ENCODE assay signal across 3 cellular contexts in the genomic region with DNA sequence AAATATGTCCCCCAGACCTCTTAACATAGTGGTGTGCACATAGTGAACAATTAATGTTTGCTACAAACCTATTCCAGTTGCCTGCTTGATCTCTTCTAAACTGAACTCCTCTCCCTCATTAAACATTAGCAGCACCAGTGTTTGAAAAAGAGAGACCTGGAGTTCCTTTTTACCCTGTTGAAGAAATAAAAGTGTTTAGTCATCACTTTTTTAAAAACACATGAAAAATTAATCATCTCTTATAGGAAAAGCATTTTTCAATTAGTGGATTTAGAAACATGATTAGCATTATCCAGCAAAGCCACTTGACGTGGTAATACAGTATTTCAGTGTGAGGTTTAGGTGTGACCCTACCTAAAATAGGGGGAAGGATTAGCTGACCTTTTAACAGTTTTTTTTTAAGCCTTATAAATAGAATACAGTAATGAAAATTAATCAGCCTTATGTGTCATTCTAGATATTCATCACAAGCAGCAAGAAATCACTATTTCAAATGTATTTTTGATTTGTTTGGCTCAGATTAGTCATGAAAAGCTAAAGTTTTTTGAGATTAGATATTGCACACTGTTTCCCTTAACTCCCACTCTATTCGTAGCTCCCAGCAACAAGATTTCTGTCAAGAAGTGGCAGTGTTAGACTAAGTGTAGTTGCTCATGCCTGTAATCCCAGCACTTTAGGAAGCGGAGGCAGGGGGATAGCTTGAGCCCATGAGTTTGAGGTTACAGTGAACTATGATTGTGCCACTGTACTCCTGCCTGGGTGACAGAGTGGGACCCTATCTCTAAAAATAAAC.
A peak's percentile ranks its signal among the peaks of the same experiment; 100 is the strongest.
TF ChIP-seq lines count a peak whose summit lies in the region.

No MANE protein-coding gene starts in this region.

TF ChIP-seq in IMR-90, 13 proteins besides CTCF, POLR2A, EP300 and RAD21:
- TF ChIP-seq CHD1 (IDR thresholded peaks at IDR 0.05; ENCODE audit: low read depth, low read length), result no peak
- no peak for TF ChIP-seq MXI1 (IDR thresholded peaks at IDR 0.05; ENCODE audit: borderline replicate concordance, low read depth, low read length)
- peak; percentile 96 for TF ChIP-seq MAFK (IDR thresholded peaks at IDR 0.05; ENCODE audit: low read depth, low read length)
- no peak for TF ChIP-seq MAZ (IDR thresholded peaks at IDR 0.05; ENCODE audit: borderline replicate concordance, low read depth, low read length)
- TF ChIP-seq CEBPB (IDR thresholded peaks at IDR 0.05; ENCODE audit: low read depth, low read length), result no peak

TF ChIP-seq in K562, 482 proteins besides CTCF, POLR2A, EP300 and RAD21:
- TF ChIP-seq C11orf30 (IDR thresholded peaks at IDR 0.05; ENCODE audit: low read depth) (peak; percentile 77), MAFF (IDR thresholded peaks at IDR 0.05; ENCODE audit: low read length) (peak; percentile 82), BRD4 (IDR thresholded peaks at IDR 0.05) (no peak), NCOA6 (IDR thresholded peaks at IDR 0.05) (no peak), NFXL1 (CRISPR knock-in tag; IDR thresholded peaks at IDR 0.05) (no peak), ELF4 (CRISPR knock-in tag; IDR thresholded peaks at IDR 0.05) (no peak), ZNF76 (CRISPR knock-in tag; IDR thresholded peaks at IDR 0.05; ENCODE audit: borderline replicate concordance) (no peak), ZNF316 (IDR thresholded peaks at IDR 0.05) (peak; percentile 88), SNRNP70 (optimal IDR thresholded peaks at IDR 0.05; ENCODE audit: low read depth, low read length) (no peak), DDX20 (tag; IDR thresholded peaks at IDR 0.05; ENCODE audit: low read depth) (no peak), MAFG (tag; conservative IDR thresholded peaks at IDR 0.05) (peak; percentile 76), TRIM24 (IDR thresholded peaks at IDR 0.05) (no peak), ILF3 (IDR thresholded peaks at IDR 0.05; ENCODE audit: borderline replicate concordance) (no peak), MAFK (IDR thresholded peaks at IDR 0.05; ENCODE audit: low read length) (peak; percentile 88), HLTF (IDR thresholded peaks at IDR 0.05) (no peak)
- TF ChIP-seq, protein P1, sequence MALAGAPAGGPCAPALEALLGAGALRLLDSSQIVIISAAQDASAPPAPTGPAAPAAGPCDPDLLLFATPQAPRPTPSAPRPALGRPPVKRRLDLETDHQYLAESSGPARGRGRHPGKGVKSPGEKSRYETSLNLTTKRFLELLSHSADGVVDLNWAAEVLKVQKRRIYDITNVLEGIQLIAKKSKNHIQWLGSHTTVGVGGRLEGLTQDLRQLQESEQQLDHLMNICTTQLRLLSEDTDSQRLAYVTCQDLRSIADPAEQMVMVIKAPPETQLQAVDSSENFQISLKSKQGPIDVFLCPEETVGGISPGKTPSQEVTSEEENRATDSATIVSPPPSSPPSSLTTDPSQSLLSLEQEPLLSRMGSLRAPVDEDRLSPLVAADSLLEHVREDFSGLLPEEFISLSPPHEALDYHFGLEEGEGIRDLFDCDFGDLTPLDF (CRISPR knock-in tag; IDR thresholded peaks at IDR 0.05), result no peak

TF ChIP-seq in WTC11, 78 proteins besides CTCF, POLR2A, EP300 and RAD21:
- TF ChIP-seq ZNF219 (CRISPR knock-in tag; IDR thresholded peaks at IDR 0.05; ENCODE audit: borderline replicate concordance) (no peak), ZNF317 (CRISPR knock-in tag; IDR thresholded peaks at IDR 0.05; ENCODE audit: borderline replicate concordance, low read depth) (no peak), NFATC4 (CRISPR knock-in tag; IDR thresholded peaks at IDR 0.05) (no peak), CREM (CRISPR knock-in tag; IDR thresholded peaks at IDR 0.05) (no peak), ETV6 (CRISPR knock-in tag; IDR thresholded peaks at IDR 0.05) (no peak), TCF7 (CRISPR knock-in tag; IDR thresholded peaks at IDR 0.05; ENCODE audit: low read depth) (no peak), NFE2L1 (CRISPR knock-in tag; IDR thresholded peaks at IDR 0.05) (no peak)
- TF ChIP-seq, protein P2, sequence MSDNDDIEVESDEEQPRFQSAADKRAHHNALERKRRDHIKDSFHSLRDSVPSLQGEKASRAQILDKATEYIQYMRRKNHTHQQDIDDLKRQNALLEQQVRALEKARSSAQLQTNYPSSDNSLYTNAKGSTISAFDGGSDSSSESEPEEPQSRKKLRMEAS (CRISPR knock-in tag; IDR thresholded peaks at IDR 0.05), result no peak
- TF ChIP-seq, protein P3, sequence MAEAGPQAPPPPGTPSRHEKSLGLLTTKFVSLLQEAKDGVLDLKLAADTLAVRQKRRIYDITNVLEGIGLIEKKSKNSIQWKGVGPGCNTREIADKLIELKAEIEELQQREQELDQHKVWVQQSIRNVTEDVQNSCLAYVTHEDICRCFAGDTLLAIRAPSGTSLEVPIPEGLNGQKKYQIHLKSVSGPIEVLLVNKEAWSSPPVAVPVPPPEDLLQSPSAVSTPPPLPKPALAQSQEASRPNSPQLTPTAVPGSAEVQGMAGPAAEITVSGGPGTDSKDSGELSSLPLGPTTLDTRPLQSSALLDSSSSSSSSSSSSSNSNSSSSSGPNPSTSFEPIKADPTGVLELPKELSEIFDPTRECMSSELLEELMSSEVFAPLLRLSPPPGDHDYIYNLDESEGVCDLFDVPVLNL (CRISPR knock-in tag; IDR thresholded peaks at IDR 0.05; ENCODE audit: borderline replicate concordance, low read depth), result no peak
- TF ChIP-seq, protein P4, sequence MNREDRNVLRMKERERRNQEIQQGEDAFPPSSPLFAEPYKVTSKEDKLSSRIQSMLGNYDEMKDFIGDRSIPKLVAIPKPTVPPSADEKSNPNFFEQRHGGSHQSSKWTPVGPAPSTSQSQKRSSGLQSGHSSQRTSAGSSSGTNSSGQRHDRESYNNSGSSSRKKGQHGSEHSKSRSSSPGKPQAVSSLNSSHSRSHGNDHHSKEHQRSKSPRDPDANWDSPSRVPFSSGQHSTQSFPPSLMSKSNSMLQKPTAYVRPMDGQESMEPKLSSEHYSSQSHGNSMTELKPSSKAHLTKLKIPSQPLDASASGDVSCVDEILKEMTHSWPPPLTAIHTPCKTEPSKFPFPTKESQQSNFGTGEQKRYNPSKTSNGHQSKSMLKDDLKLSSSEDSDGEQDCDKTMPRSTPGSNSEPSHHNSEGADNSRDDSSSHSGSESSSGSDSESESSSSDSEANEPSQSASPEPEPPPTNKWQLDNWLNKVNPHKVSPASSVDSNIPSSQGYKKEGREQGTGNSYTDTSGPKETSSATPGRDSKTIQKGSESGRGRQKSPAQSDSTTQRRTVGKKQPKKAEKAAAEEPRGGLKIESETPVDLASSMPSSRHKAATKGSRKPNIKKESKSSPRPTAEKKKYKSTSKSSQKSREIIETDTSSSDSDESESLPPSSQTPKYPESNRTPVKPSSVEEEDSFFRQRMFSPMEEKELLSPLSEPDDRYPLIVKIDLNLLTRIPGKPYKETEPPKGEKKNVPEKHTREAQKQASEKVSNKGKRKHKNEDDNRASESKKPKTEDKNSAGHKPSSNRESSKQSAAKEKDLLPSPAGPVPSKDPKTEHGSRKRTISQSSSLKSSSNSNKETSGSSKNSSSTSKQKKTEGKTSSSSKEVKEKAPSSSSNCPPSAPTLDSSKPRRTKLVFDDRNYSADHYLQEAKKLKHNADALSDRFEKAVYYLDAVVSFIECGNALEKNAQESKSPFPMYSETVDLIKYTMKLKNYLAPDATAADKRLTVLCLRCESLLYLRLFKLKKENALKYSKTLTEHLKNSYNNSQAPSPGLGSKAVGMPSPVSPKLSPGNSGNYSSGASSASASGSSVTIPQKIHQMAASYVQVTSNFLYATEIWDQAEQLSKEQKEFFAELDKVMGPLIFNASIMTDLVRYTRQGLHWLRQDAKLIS (CRISPR knock-in tag; IDR thresholded peaks at IDR 0.05; ENCODE audit: borderline replicate concordance), result no peak
- TF ChIP-seq, protein P5, sequence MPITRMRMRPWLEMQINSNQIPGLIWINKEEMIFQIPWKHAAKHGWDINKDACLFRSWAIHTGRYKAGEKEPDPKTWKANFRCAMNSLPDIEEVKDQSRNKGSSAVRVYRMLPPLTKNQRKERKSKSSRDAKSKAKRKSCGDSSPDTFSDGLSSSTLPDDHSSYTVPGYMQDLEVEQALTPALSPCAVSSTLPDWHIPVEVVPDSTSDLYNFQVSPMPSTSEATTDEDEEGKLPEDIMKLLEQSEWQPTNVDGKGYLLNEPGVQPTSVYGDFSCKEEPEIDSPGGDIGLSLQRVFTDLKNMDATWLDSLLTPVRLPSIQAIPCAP (CRISPR knock-in tag; IDR thresholded peaks at IDR 0.05), result no peak
